Comparison of ENCODE assay signal across 8 cellular contexts in the genomic region with DNA sequence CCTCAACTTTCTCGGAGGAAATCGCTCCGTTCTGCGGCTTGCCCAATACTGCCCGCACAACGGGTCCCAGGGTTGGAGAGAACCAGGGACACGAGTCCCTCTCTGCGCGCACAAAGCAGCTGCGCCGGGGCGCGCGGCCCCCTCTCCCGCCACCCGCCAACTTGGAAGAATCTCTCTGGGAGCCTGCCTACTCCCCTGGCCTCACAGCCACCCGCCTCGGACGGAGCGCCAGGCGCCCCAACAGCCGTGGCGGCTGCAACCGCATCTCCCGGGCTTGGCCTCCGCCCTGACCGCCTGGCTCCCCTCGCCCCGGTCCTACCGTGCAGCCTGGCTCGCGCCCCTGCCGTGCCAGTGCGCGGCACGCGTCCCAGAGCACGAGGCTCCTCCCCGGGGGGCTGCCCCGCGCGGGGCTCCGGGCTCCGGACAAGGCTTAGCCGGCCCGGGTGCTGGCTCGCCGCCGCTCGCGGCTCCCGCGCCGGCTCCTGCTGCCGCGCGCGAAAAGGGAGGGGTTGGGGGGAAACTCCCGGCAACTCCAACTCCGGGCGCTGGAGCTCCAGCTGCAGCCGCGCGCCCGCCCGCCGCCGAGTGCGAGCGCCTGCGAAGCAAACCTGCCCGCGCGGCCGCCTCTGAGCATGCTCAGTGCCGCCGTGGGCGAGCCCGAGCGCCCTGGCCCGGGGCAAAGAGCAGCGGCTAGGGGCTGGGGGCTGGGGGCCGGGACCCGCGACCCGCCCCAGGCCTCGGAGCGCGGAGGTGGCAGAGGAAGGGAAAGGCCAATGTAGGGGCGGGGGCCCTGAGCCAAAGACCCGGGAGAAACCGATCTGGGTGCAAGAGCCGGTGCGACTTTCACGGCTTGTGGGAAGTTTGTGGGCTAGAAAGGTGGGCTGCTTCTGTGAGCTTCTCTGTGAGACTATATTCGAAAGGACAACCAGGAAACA. TPM values are rescaled to one million over a fixed set of nuclear protein-coding genes. Genes with fewer than 3 reads are reported as not detected.
DNase-seq lines count a peak whose midpoint lies in the region; ATAC-seq and TF ChIP-seq lines count a peak whose summit lies in the region.

A gene (minus strand): TSS at position 589 of the 935 bp plus-strand sequence. CDS start 75,329 bp downstream, outside the sequence.

- no peak for DNase-seq in CD4-positive, alpha-beta memory T cell
- peak; percentile 61 for DNase-seq in NCI-H1092 (lab: John Stamatoyannopoulos, UW)
- peak; percentile 22 to 30 for DNase-seq in activated T-cell treated with anti-CD3 and anti-CD28 coated beads, Interleukin-2, amount 50 U/mL, for 72 hours
- peak; percentile 52 for DNase-seq in germinal center (ENCODE audit: low spot score)
- no peak for DNase-seq in activated T-helper 1 cell treated with anti-CD3 and anti-CD28 coated beads, Interleukin-12 subunit alpha, Interleukin-12 subunit beta, Interleukin-2, Interleukin-4 antibody, amounts not matched to agents 30 ng/mL and 10 ng/mL and 1 ng/mL, durations not matched to agents 14 hours and 24 hours and 36 hours (ENCODE audit: low spot score)
- DNase-seq in ACHN = no peak

- no peaks in the 10 kb centered on the region for H3K4me1 ChIP-seq in CD4-positive, alpha-beta memory T cell (ENCODE audit: insufficient read depth, low read length)

- CTCF ChIA-PET in CD4-positive, alpha-beta memory T cell (lab: Charles Lee; ENCODE audit: partially characterized antibody) = no interaction called here

- peaks cover 21% of the 10 kb centered on the region for H3K27me3 ChIP-seq in CD4-positive, alpha-beta memory T cell (ENCODE audit: insufficient read depth, low read length)

- no peak within 1 kb of the TSS for H3K27ac ChIP-seq in CD4-positive, alpha-beta memory T cell (ENCODE audit: low read depth, low read length)

- intact Hi-C loops in CD4-positive, alpha-beta memory T cell (cut with micrococcal nuclease) = no loop called here
- intact Hi-C loops in activated T-helper 1 cell treated with anti-CD3 and anti-CD28 coated beads, Interleukin-12 subunit alpha, Interleukin-12 subunit beta, Interleukin-2, Interleukin-4 antibody, amounts not matched to agents 30 ng/mL and 10 ng/mL and 1 ng/mL, durations not matched to agents 14 hours and 24 hours and 36 hours (cut with micrococcal nuclease) = no loop called here

- in situ Hi-C loops in ACHN (cut with HindIII; ENCODE audit: low pct_ligation_motif_present, low pct_unique_long_range_greater_than_20kb, low sequenced_read_pairs) = no loop called here

- no peaks in the 10 kb centered on the region for H3K36me3 ChIP-seq in CD4-positive, alpha-beta memory T cell (ENCODE audit: insufficient read depth, low read length)

- no peak within 1 kb of the TSS for H3K4me3 ChIP-seq in CD4-positive, alpha-beta memory T cell (ENCODE audit: low read length in 2 of 2)

- H3K4me3 Mint-ChIP-seq in CD4-positive, alpha-beta memory T cell = peak within 1 kb of the TSS; percentile 30 to 82 (median 60)
- peak within 1 kb of the TSS; percentile 73 to 81 for H3K4me3 Mint-ChIP-seq in activated T-cell treated with anti-CD3 and anti-CD28 coated beads, Interleukin-2, amount 50 U/mL, for 72 hours
- H3K4me3 Mint-ChIP-seq in nephron = peak within 1 kb of the TSS; percentile 90 to 95 (median 92)
- no peak within 1 kb of the TSS for H3K4me3 Mint-ChIP-seq in activated T-helper 1 cell treated with anti-CD3 and anti-CD28 coated beads, Interleukin-12 subunit alpha, Interleukin-12 subunit beta, Interleukin-2, Interleukin-4 antibody, amounts not matched to agents 30 ng/mL and 10 ng/mL and 1 ng/mL, durations not matched to agents 14 hours and 24 hours and 36 hours

- no peak within 1 kb of the TSS for H3K27ac Mint-ChIP-seq in CD4-positive, alpha-beta memory T cell
- H3K27ac Mint-ChIP-seq in activated T-cell treated with anti-CD3 and anti-CD28 coated beads, Interleukin-2, amount 50 U/mL, for 72 hours = no peak within 1 kb of the TSS
- peak within 1 kb of the TSS; percentile 12 to 62 (median 22) for H3K27ac Mint-ChIP-seq in nephron
- no peak within 1 kb of the TSS for H3K27ac Mint-ChIP-seq in activated T-helper 1 cell treated with anti-CD3 and anti-CD28 coated beads, Interleukin-12 subunit alpha, Interleukin-12 subunit beta, Interleukin-2, Interleukin-4 antibody, amounts not matched to agents 30 ng/mL and 10 ng/mL and 1 ng/mL, durations not matched to agents 14 hours and 24 hours and 36 hours

- TF ChIP-seq CTCF in nephron (IDR thresholded peaks at IDR 0.05; ENCODE audit: unreplicated experiment in 3 of 3) = no peak

- H3K36me3 Mint-ChIP-seq in CD4-positive, alpha-beta memory T cell = no peaks in the 10 kb centered on the region
- H3K36me3 Mint-ChIP-seq in activated T-cell treated with anti-CD3 and anti-CD28 coated beads, Interleukin-2, amount 50 U/mL, for 72 hours (ENCODE audit: insufficient read depth in 2 of 2) = no peaks in the 10 kb centered on the region
- H3K36me3 Mint-ChIP-seq in nephron (ENCODE audit: low read depth) = no peaks in the 10 kb centered on the region
- H3K36me3 Mint-ChIP-seq in activated T-helper 1 cell treated with anti-CD3 and anti-CD28 coated beads, Interleukin-12 subunit alpha, Interleukin-12 subunit beta, Interleukin-2, Interleukin-4 antibody, amounts not matched to agents 30 ng/mL and 10 ng/mL and 1 ng/mL, durations not matched to agents 14 hours and 24 hours and 36 hours (ENCODE audit: low read depth) = no peaks in the 10 kb centered on the region

- peaks cover 0 to 3% (median 0%) of the 10 kb centered on the region in 8 donors for H3K9me3 Mint-ChIP-seq in CD4-positive, alpha-beta memory T cell
- H3K9me3 Mint-ChIP-seq in activated T-cell treated with anti-CD3 and anti-CD28 coated beads, Interleukin-2, amount 50 U/mL, for 72 hours = no peaks in the 10 kb centered on the region
- no peaks in the 10 kb centered on the region for H3K9me3 Mint-ChIP-seq in nephron
- no peaks in the 10 kb centered on the region for H3K9me3 Mint-ChIP-seq in activated T-helper 1 cell treated with anti-CD3 and anti-CD28 coated beads, Interleukin-12 subunit alpha, Interleukin-12 subunit beta, Interleukin-2, Interleukin-4 antibody, amounts not matched to agents 30 ng/mL and 10 ng/mL and 1 ng/mL, durations not matched to agents 14 hours and 24 hours and 36 hours

- POLR2A ChIA-PET in CD4-positive, alpha-beta memory T cell (lab: Charles Lee; ENCODE audit: partially characterized antibody) = no interaction called here

- peaks cover 6 to 17% (median 11%) of the 10 kb centered on the region in 4 donors for H3K4me1 Mint-ChIP-seq in CD4-positive, alpha-beta memory T cell
- H3K4me1 Mint-ChIP-seq in activated T-cell treated with anti-CD3 and anti-CD28 coated beads, Interleukin-2, amount 50 U/mL, for 72 hours (ENCODE audit: low read depth) = peaks cover 13% of the 10 kb centered on the region
- H3K4me1 Mint-ChIP-seq in nephron = peaks cover 20% of the 10 kb centered on the region
- H3K4me1 Mint-ChIP-seq in activated T-helper 1 cell treated with anti-CD3 and anti-CD28 coated beads, Interleukin-12 subunit alpha, Interleukin-12 subunit beta, Interleukin-2, Interleukin-4 antibody, amounts not matched to agents 30 ng/mL and 10 ng/mL and 1 ng/mL, durations not matched to agents 14 hours and 24 hours and 36 hours (ENCODE audit: low read depth) = no peaks in the 10 kb centered on the region

- H3K9me3 ChIP-seq in CD4-positive, alpha-beta memory T cell (ENCODE audit: control insufficient read depth in 1 of 2, low read length in 2 of 2) = no peaks in the 10 kb centered on the region

- ATAC-seq in GM19324 (IDR thresholded peaks at IDR 0.05; ENCODE audit: low FRiP score, unreplicated experiment) = peak; percentile 82
- peak; percentile 32 to 49 for ATAC-seq in activated T-cell treated with anti-CD3 and anti-CD28 coated beads, Interleukin-2, amount 50 U/mL, for 72 hours (replicated peaks in 1 of 2)

- peaks cover 43% of the 10 kb centered on the region in 2 donors for H3K27me3 Mint-ChIP-seq in CD4-positive, alpha-beta memory T cell
- peaks cover 60% of the 10 kb centered on the region for H3K27me3 Mint-ChIP-seq in activated T-cell treated with anti-CD3 and anti-CD28 coated beads, Interleukin-2, amount 50 U/mL, for 72 hours (ENCODE audit: low read depth)
- peaks cover 61% of the 10 kb centered on the region for H3K27me3 Mint-ChIP-seq in nephron (ENCODE audit: low read depth)
- peaks cover 45% of the 10 kb centered on the region for H3K27me3 Mint-ChIP-seq in activated T-helper 1 cell treated with anti-CD3 and anti-CD28 coated beads, Interleukin-12 subunit alpha, Interleukin-12 subunit beta, Interleukin-2, Interleukin-4 antibody, amounts not matched to agents 30 ng/mL and 10 ng/mL and 1 ng/mL, durations not matched to agents 14 hours and 24 hours and 36 hours (ENCODE audit: insufficient read depth)

RNA-seq across cellular contexts. Expression of the gene that starts here (rescaled TPM):
- total RNA-seq in CD4-positive, alpha-beta memory T cell = not detected
- not detected for polyA plus RNA-seq in CD4-positive, alpha-beta memory T cell
- total RNA-seq in activated T-cell treated with anti-CD3 and anti-CD28 coated beads, Interleukin-2, amount 50 U/mL, for 72 hours = not detected
- not detected in 2 replicates for total RNA-seq in activated T-helper 1 cell treated with anti-CD3 and anti-CD28 coated beads, Interleukin-12 subunit alpha, Interleukin-12 subunit beta, Interleukin-2, Interleukin-4 antibody, amounts not matched to agents 30 ng/mL and 10 ng/mL and 1 ng/mL, durations not matched to agents 14 hours and 24 hours and 36 hours

Comparison
In these comparisons a context has a peak if more than half of its experiments do, and no peak if none do; other contexts are left out.
1. Peak in DNase-seq and ATAC-seq in activated T-cell treated with anti-CD3 and anti-CD28 coated beads, Interleukin-2, amount 50 U/mL, for 72 hours; RNA of the gene not detected or under 1 TPM.
2. DNase-seq: peak in NCI-H1092 (single experiment) and germinal center (single experiment); none in CD4-positive, alpha-beta memory T cell (0 of 5), activated T-helper 1 cell treated with anti-CD3 and anti-CD28 coated beads, Interleukin-12 subunit alpha, Interleukin-12 subunit beta, Interleukin-2, Interleukin-4 antibody, amounts not matched to agents 30 ng/mL and 10 ng/mL and 1 ng/mL, durations not matched to agents 14 hours and 24 hours and 36 hours (single experiment) and ACHN (single experiment).
3. H3K27ac Mint-ChIP-seq: peak in nephron (3 of 3); none in CD4-positive, alpha-beta memory T cell (0 of 7), activated T-cell treated with anti-CD3 and anti-CD28 coated beads, Interleukin-2, amount 50 U/mL, for 72 hours (single experiment) and activated T-helper 1 cell treated with anti-CD3 and anti-CD28 coated beads, Interleukin-12 subunit alpha, Interleukin-12 subunit beta, Interleukin-2, Interleukin-4 antibody, amounts not matched to agents 30 ng/mL and 10 ng/mL and 1 ng/mL, durations not matched to agents 14 hours and 24 hours and 36 hours (single experiment).